ENCODE assay signal across 7 cellular contexts in genomic region chr14:22982013-22982476, GRCh38. TPM values are rescaled to one million over a fixed set of nuclear protein-coding genes. Genes with fewer than 3 reads are reported as not detected.
A peak's percentile ranks its signal among the peaks of the same experiment; 100 is the strongest.
DNase-seq lines count a peak whose midpoint lies in the region; ATAC-seq lines count a peak whose summit lies in the region.

No MANE protein-coding gene starts in this region.

- H3K9ac ChIP-seq in iPS-20b (ENCODE audit: low read depth, low read length): peak overlapping the region; percentile 86

- peaks cover 24% of the 10 kb centered on the region for H3K27me3 Mint-ChIP-seq in activated T-helper 1 cell treated with anti-CD3 and anti-CD28 coated beads, Interleukin-12 subunit alpha, Interleukin-12 subunit beta, Interleukin-2, Interleukin-4 antibody, amounts not matched to agents 30 ng/mL and 10 ng/mL and 1 ng/mL, durations not matched to agents 14 hours and 24 hours and 36 hours (ENCODE audit: insufficient read depth)
- H3K27me3 Mint-ChIP-seq in stimulated activated naive CD8-positive, alpha-beta T cell treated with anti-CD3 and anti-CD28 coated beads, Interleukin-15, Interleukin-2, amounts not matched to agents 100 ng/mL and 50 ng/mL, for 24 hours: peaks cover 13% of the 10 kb centered on the region

- intact Hi-C loops in activated T-helper 1 cell treated with anti-CD3 and anti-CD28 coated beads, Interleukin-12 subunit alpha, Interleukin-12 subunit beta, Interleukin-2, Interleukin-4 antibody, amounts not matched to agents 30 ng/mL and 10 ng/mL and 1 ng/mL, durations not matched to agents 14 hours and 24 hours and 36 hours (cut with micrococcal nuclease): loop anchor here (1.0 to 5.0 kb wide), 5 partner anchors 25 to 1065 kb away; partner anchors contain the start of genes HAUS4 and PSMB5

- no peak overlapping the region for H3K27ac Mint-ChIP-seq in activated T-helper 1 cell treated with anti-CD3 and anti-CD28 coated beads, Interleukin-12 subunit alpha, Interleukin-12 subunit beta, Interleukin-2, Interleukin-4 antibody, amounts not matched to agents 30 ng/mL and 10 ng/mL and 1 ng/mL, durations not matched to agents 14 hours and 24 hours and 36 hours
- no peak overlapping the region for H3K27ac Mint-ChIP-seq in stimulated activated naive CD8-positive, alpha-beta T cell treated with anti-CD3 and anti-CD28 coated beads, Interleukin-15, Interleukin-2, amounts not matched to agents 100 ng/mL and 50 ng/mL, for 24 hours

- no peak for DNase-seq in activated T-helper 1 cell treated with anti-CD3 and anti-CD28 coated beads, Interleukin-12 subunit alpha, Interleukin-12 subunit beta, Interleukin-2, Interleukin-4 antibody, amounts not matched to agents 30 ng/mL and 10 ng/mL and 1 ng/mL, durations not matched to agents 14 hours and 24 hours and 36 hours (ENCODE audit: low spot score)
- DNase-seq in mucosa of gallbladder (ENCODE audit: low spot score) (no peak), cortex of kidney (lab: John Stamatoyannopoulos, UW) (no peak)

- peaks cover 15% of the 10 kb centered on the region for H3K36me3 ChIP-seq in iPS-20b (ENCODE audit: insufficient read depth, low read depth, low read length)

- H3K36me3 Mint-ChIP-seq in activated T-helper 1 cell treated with anti-CD3 and anti-CD28 coated beads, Interleukin-12 subunit alpha, Interleukin-12 subunit beta, Interleukin-2, Interleukin-4 antibody, amounts not matched to agents 30 ng/mL and 10 ng/mL and 1 ng/mL, durations not matched to agents 14 hours and 24 hours and 36 hours (ENCODE audit: low read depth): no peaks in the 10 kb centered on the region
- no peaks in the 10 kb centered on the region for H3K36me3 Mint-ChIP-seq in stimulated activated naive CD8-positive, alpha-beta T cell treated with anti-CD3 and anti-CD28 coated beads, Interleukin-15, Interleukin-2, amounts not matched to agents 100 ng/mL and 50 ng/mL, for 24 hours (ENCODE audit: low read depth)

- no peaks in the 10 kb centered on the region for H3K9me3 Mint-ChIP-seq in activated T-helper 1 cell treated with anti-CD3 and anti-CD28 coated beads, Interleukin-12 subunit alpha, Interleukin-12 subunit beta, Interleukin-2, Interleukin-4 antibody, amounts not matched to agents 30 ng/mL and 10 ng/mL and 1 ng/mL, durations not matched to agents 14 hours and 24 hours and 36 hours
- H3K9me3 Mint-ChIP-seq in stimulated activated naive CD8-positive, alpha-beta T cell treated with anti-CD3 and anti-CD28 coated beads, Interleukin-15, Interleukin-2, amounts not matched to agents 100 ng/mL and 50 ng/mL, for 24 hours: no peaks in the 10 kb centered on the region

- H3K27ac ChIP-seq in iPS-20b (ENCODE audit: low read length): no peak overlapping the region

- no peaks in the 10 kb centered on the region for H3K9me3 ChIP-seq in iPS-20b (ENCODE audit: insufficient read depth, low read depth, low read length)

- peak; percentile 15 for ATAC-seq in HG02678 (IDR thresholded peaks at IDR 0.05; ENCODE audit: unreplicated experiment)
- ATAC-seq in GM21447 (IDR thresholded peaks at IDR 0.05; ENCODE audit: unreplicated experiment): no peak

- H3K27me3 ChIP-seq in iPS-20b (ENCODE audit: insufficient read depth, low read length): peaks cover 26% of the 10 kb centered on the region

- peaks cover 30% of the 10 kb centered on the region for H3K4me1 ChIP-seq in iPS-20b (ENCODE audit: insufficient read depth, low read length)

- H3K4me3 ChIP-seq in iPS-20b (ENCODE audit: low read length): peak overlapping the region; percentile 85

- peak overlapping the region; percentile 34 for H3K4me3 Mint-ChIP-seq in activated T-helper 1 cell treated with anti-CD3 and anti-CD28 coated beads, Interleukin-12 subunit alpha, Interleukin-12 subunit beta, Interleukin-2, Interleukin-4 antibody, amounts not matched to agents 30 ng/mL and 10 ng/mL and 1 ng/mL, durations not matched to agents 14 hours and 24 hours and 36 hours
- H3K4me3 Mint-ChIP-seq in stimulated activated naive CD8-positive, alpha-beta T cell treated with anti-CD3 and anti-CD28 coated beads, Interleukin-15, Interleukin-2, amounts not matched to agents 100 ng/mL and 50 ng/mL, for 24 hours: peak overlapping the region; percentile 51

- H3K4me1 Mint-ChIP-seq in activated T-helper 1 cell treated with anti-CD3 and anti-CD28 coated beads, Interleukin-12 subunit alpha, Interleukin-12 subunit beta, Interleukin-2, Interleukin-4 antibody, amounts not matched to agents 30 ng/mL and 10 ng/mL and 1 ng/mL, durations not matched to agents 14 hours and 24 hours and 36 hours (ENCODE audit: low read depth): peaks cover 9% of the 10 kb centered on the region
- peaks cover 6% of the 10 kb centered on the region for H3K4me1 Mint-ChIP-seq in stimulated activated naive CD8-positive, alpha-beta T cell treated with anti-CD3 and anti-CD28 coated beads, Interleukin-15, Interleukin-2, amounts not matched to agents 100 ng/mL and 50 ng/mL, for 24 hours (ENCODE audit: low read depth)

RNA-seq across cellular contexts. Expression of gene AJUBA, which starts 0.3 kb away (rescaled TPM):
- 1.8 and 2.7 TPM in 2 replicates for total RNA-seq in activated T-helper 1 cell treated with anti-CD3 and anti-CD28 coated beads, Interleukin-12 subunit alpha, Interleukin-12 subunit beta, Interleukin-2, Interleukin-4 antibody, amounts not matched to agents 30 ng/mL and 10 ng/mL and 1 ng/mL, durations not matched to agents 14 hours and 24 hours and 36 hours
- 53.3 TPM for total RNA-seq in mucosa of gallbladder

RNA-seq across cellular contexts. Expression of gene HAUS4, which starts 25.2 kb away (rescaled TPM):
- 52.4 and 56.4 TPM in 2 replicates for total RNA-seq in activated T-helper 1 cell treated with anti-CD3 and anti-CD28 coated beads, Interleukin-12 subunit alpha, Interleukin-12 subunit beta, Interleukin-2, Interleukin-4 antibody, amounts not matched to agents 30 ng/mL and 10 ng/mL and 1 ng/mL, durations not matched to agents 14 hours and 24 hours and 36 hours
- total RNA-seq in mucosa of gallbladder: 38.8 TPM

RNA-seq across cellular contexts. Expression of gene C14orf93, which starts 27.9 kb away (rescaled TPM):
- total RNA-seq in activated T-helper 1 cell treated with anti-CD3 and anti-CD28 coated beads, Interleukin-12 subunit alpha, Interleukin-12 subunit beta, Interleukin-2, Interleukin-4 antibody, amounts not matched to agents 30 ng/mL and 10 ng/mL and 1 ng/mL, durations not matched to agents 14 hours and 24 hours and 36 hours: 6.3 and 7.2 TPM in 2 replicates
- total RNA-seq in mucosa of gallbladder: 13.9 TPM

RNA-seq across cellular contexts. Expression of gene PSMB5, which starts 52.7 kb away (rescaled TPM):
- total RNA-seq in activated T-helper 1 cell treated with anti-CD3 and anti-CD28 coated beads, Interleukin-12 subunit alpha, Interleukin-12 subunit beta, Interleukin-2, Interleukin-4 antibody, amounts not matched to agents 30 ng/mL and 10 ng/mL and 1 ng/mL, durations not matched to agents 14 hours and 24 hours and 36 hours: 144 and 148 TPM in 2 replicates
- 103 TPM for total RNA-seq in mucosa of gallbladder

RNA-seq across cellular contexts. Expression of gene PRMT5, which starts 52.9 kb away (rescaled TPM):
- total RNA-seq in activated T-helper 1 cell treated with anti-CD3 and anti-CD28 coated beads, Interleukin-12 subunit alpha, Interleukin-12 subunit beta, Interleukin-2, Interleukin-4 antibody, amounts not matched to agents 30 ng/mL and 10 ng/mL and 1 ng/mL, durations not matched to agents 14 hours and 24 hours and 36 hours: 174 and 180 TPM in 2 replicates
- 51.0 TPM for total RNA-seq in mucosa of gallbladder

Comparison
In these comparisons a context has a peak if more than half of its experiments do, and no peak if none do; other contexts are left out.
1. RNA of gene AJUBA, which starts 0.3 kb away (total RNA-seq): 53.3 TPM in mucosa of gallbladder (single experiment); 1.8 to 2.7 TPM in activated T-helper 1 cell treated with anti-CD3 and anti-CD28 coated beads, Interleukin-12 subunit alpha, Interleukin-12 subunit beta, Interleukin-2, Interleukin-4 antibody, amounts not matched to agents 30 ng/mL and 10 ng/mL and 1 ng/mL, durations not matched to agents 14 hours and 24 hours and 36 hours; every median in the first group is over 10 times any median in the second.